In genomic region chr9:75985515-75985914, GRCh38 we compare ENCODE assay signal across 7 cellular contexts.
"Had no signal": no experiment of that assay in that cellular context is flagged by ENCODE, and none has a peak within 500 bp of the region (broad histone marks: within the 10 kb centered on the region; RNA-seq: fewer than 3 reads in every experiment).

No MANE protein-coding gene starts in this region.

- H3K4me2 ChIP-seq: KMS-11 had no signal

- DNase-seq: IMR-90, KBM-7, KG1 had no signal

- FAIRE-seq: HepG2, HTR-8/SVneo had no signal

- ATAC-seq: HepG2 had no signal

- H3K9ac ChIP-seq: KMS-11 had no signal

- H3K27ac ChIP-seq: HL-60, KMS-11 had no signal
